10 cellular contexts compared by ENCODE assay signal in genomic region chr2:174595904-174596397, GRCh38. TPM values are rescaled to one million over a fixed set of nuclear protein-coding genes. Genes with fewer than 3 reads are reported as not detected.
DNase-seq lines count a peak whose midpoint lies in the region; ATAC-seq, FAIRE-seq and TF ChIP-seq lines count a peak whose summit lies in the region.
"Had no signal": no experiment of that assay in that cellular context is flagged by ENCODE, and none has a peak within 500 bp of the region (broad histone marks: within the 10 kb centered on the region; RNA-seq: fewer than 3 reads in every experiment).

No MANE protein-coding gene starts in this region.

- peak overlapping the region; percentile 69 for H3K9ac ChIP-seq in Karpas-422 (ENCODE audit: low read length)
- no peak overlapping the region for H3K9ac ChIP-seq in K562 (ENCODE audit: insufficient read depth in 1 of 2, low read depth in 2 of 2, low read length in 2 of 2)

- H2AFZ ChIP-seq in Karpas-422 (ENCODE audit: low read length) (no peak overlapping the region), K562 (ENCODE audit: low read depth, low read length) (no peak overlapping the region)

- peaks cover 60% of the 10 kb centered on the region for H3K79me2 ChIP-seq in Karpas-422 (ENCODE audit: low read length)
- no peaks in the 10 kb centered on the region for H3K79me2 ChIP-seq in K562 (ENCODE audit: control insufficient read depth, insufficient read depth, low read length)

- H3K27me3 ChIP-seq in CD8-positive, alpha-beta T cell (ENCODE audit: insufficient read depth, low read length) = no peaks in the 10 kb centered on the region
- no peaks in the 10 kb centered on the region for H3K27me3 ChIP-seq in Karpas-422 (ENCODE audit: low read length)
- H3K27me3 ChIP-seq in K562 (ENCODE audit: control insufficient read depth in 2 of 2, insufficient read depth in 2 of 2, low read length in 2 of 2) = no peaks in the 10 kb centered on the region

- no peak for TF ChIP-seq EP300 in K562 (IDR thresholded peaks at IDR 0.05; ENCODE audit: low read length)

- no peak for ATAC-seq in CD8-positive, alpha-beta T cell
- no peak for ATAC-seq in K562
- no peak for ATAC-seq in GM18502 (IDR thresholded peaks at IDR 0.05; ENCODE audit: poor library complexity, unreplicated experiment)

- H3K27me3 Mint-ChIP-seq in CD8-positive, alpha-beta T cell (ENCODE audit: low read depth) = no peaks in the 10 kb centered on the region
- no peaks in the 10 kb centered on the region for H3K27me3 Mint-ChIP-seq in osteocyte (ENCODE audit: unreplicated experiment)
- H3K27me3 Mint-ChIP-seq: brain had no signal

- H3K4me1 ChIP-seq in CD8-positive, alpha-beta T cell (ENCODE audit: insufficient read depth, low read length) = peaks cover 48% of the 10 kb centered on the region
- H3K4me1 ChIP-seq in Karpas-422 (ENCODE audit: low read length) (peaks cover 98% of the 10 kb centered on the region), K562 (replicated peaks in 1 of 2; ENCODE audit: control insufficient read depth in 2 of 2, insufficient read depth in 2 of 2, low read length in 2 of 2) (peaks cover 0 to 5% of the 10 kb centered on the region in 2 experiments; a peak in 3 of 5 replicates)

- H3K4me1 Mint-ChIP-seq in CD8-positive, alpha-beta T cell (ENCODE audit: low read depth) = peaks cover 60% of the 10 kb centered on the region
- H3K4me1 Mint-ChIP-seq in osteocyte (ENCODE audit: unreplicated experiment) = peaks cover 57% of the 10 kb centered on the region

- TF ChIP-seq CTCF in CD8-positive, alpha-beta T cell (IDR thresholded peaks at IDR 0.05) = no peak
- TF ChIP-seq CTCF in K562 (IDR thresholded peaks at IDR 0.05 in 2 of 3, conservative IDR thresholded peaks at IDR 0.05 in 1 of 3; ENCODE audit: insufficient read depth in 2 of 3, low read depth in 1 of 3, low read length in 3 of 3) = no peak
- TF ChIP-seq CTCF in osteocyte (IDR thresholded peaks at IDR 0.05) = no peak
- no peak for TF ChIP-seq CTCF in foreskin fibroblast (IDR thresholded peaks at IDR 0.05; ENCODE audit: low read depth, low read length)

- H3K36me3 Mint-ChIP-seq in CD8-positive, alpha-beta T cell = peaks cover 39% of the 10 kb centered on the region
- H3K36me3 Mint-ChIP-seq in osteocyte (ENCODE audit: unreplicated experiment) = no peaks in the 10 kb centered on the region
- H3K36me3 Mint-ChIP-seq: brain had no signal

- H3K4me2 ChIP-seq in Karpas-422 (ENCODE audit: low read depth, low read length, poor library complexity, severe bottlenecking) (peak overlapping the region; percentile 75), K562 (ENCODE audit: insufficient read depth, low read length) (no peak overlapping the region)

- DNase-seq in CD8-positive, alpha-beta T cell = no peak
- DNase-seq in Karpas-422 (peak; percentile 63), K562 (ENCODE audit: extremely low read depth in 1 of 4, low spot score in 3 of 4) (no peak), osteocyte (ENCODE audit: extremely low spot score, unreplicated experiment) (no peak), DMS153 treated with DMSO at 0.1 percent for 48 hours (lab: John Stamatoyannopoulos, UW; ENCODE audit: unreplicated experiment) (no peak), NCI-H2196 (lab: John Stamatoyannopoulos, UW; ENCODE audit: unreplicated experiment) (no peak), foreskin fibroblast (no peak)
- DNase-seq: NCI-H1930 had no signal

- TF ChIP-seq POLR2A in K562 (conservative IDR thresholded peaks at IDR 0.05) = no peak

- H3K9me1 ChIP-seq in K562 (ENCODE audit: control insufficient read depth, insufficient read depth, low read length) = no peaks in the 10 kb centered on the region

- FAIRE-seq in K562 (lab: Jason Lieb, UNC) = peak; percentile 48

- H3K27ac Mint-ChIP-seq in CD8-positive, alpha-beta T cell = peak overlapping the region; percentile 98
- peak overlapping the region; percentile 54 for H3K27ac Mint-ChIP-seq in osteocyte (ENCODE audit: unreplicated experiment)
- H3K27ac Mint-ChIP-seq: brain had no signal

- intact Hi-C loops in CD8-positive, alpha-beta T cell (cut with DNase I, micrococcal nuclease) = loop anchor here (5.0 to 10.0 kb wide), 4 partner anchors 109 to 1409 kb away; partner anchors contain the start of genes SP3 (in 2 of the 2), GPR155 (in 1 of the 2) and LNPK (in 1 of the 2)
- intact Hi-C loops in K562 (cut with micrococcal nuclease) = loop anchor here (2.0 kb wide), 1 partner anchor 17 kb away; no protein-coding TSS in a partner anchor

- H4K20me1 ChIP-seq in Karpas-422 (ENCODE audit: insufficient read depth, low read depth, low read length) = no peaks in the 10 kb centered on the region
- no peaks in the 10 kb centered on the region for H4K20me1 ChIP-seq in K562 (replicated peaks; ENCODE audit: control insufficient read depth, insufficient read depth, low read length)

- H3K9me3 Mint-ChIP-seq in CD8-positive, alpha-beta T cell = no peaks in the 10 kb centered on the region
- H3K9me3 Mint-ChIP-seq in osteocyte (ENCODE audit: unreplicated experiment) = no peaks in the 10 kb centered on the region
- H3K9me3 Mint-ChIP-seq: brain had no signal

- H3K4me3 ChIP-seq in CD8-positive, alpha-beta T cell (ENCODE audit: low read depth, low read length) = peak overlapping the region; percentile 59
- H3K4me3 ChIP-seq in Karpas-422 (ENCODE audit: low read length) = peak overlapping the region; percentile 53
- no peak overlapping the region for H3K4me3 ChIP-seq in K562
- no peak overlapping the region for H3K4me3 ChIP-seq in foreskin fibroblast (ENCODE audit: low read depth in 1 of 2, low read length in 2 of 2)

- no peaks in the 10 kb centered on the region for H3K9me2 ChIP-seq in Karpas-422 (replicated peaks; ENCODE audit: insufficient read depth, low read length)

- H3K27ac ChIP-seq in CD8-positive, alpha-beta T cell (ENCODE audit: low read depth, low read length) = peak overlapping the region; percentile 86
- H3K27ac ChIP-seq in Karpas-422 (ENCODE audit: low read length) = peak overlapping the region; percentile 99
- no peak overlapping the region for H3K27ac ChIP-seq in K562 (ENCODE audit: extremely low read depth, low read depth, low read length)

- H3K36me3 ChIP-seq in CD8-positive, alpha-beta T cell (ENCODE audit: insufficient read depth, low read length) = peaks cover 3% of the 10 kb centered on the region
- H3K36me3 ChIP-seq in Karpas-422 (ENCODE audit: insufficient read depth, low read length) (0 out of 2 replicates have a peak, but pooled peaks cover 6% of the 10 kb centered on the region), K562 (ENCODE audit: control insufficient read depth, insufficient read depth, low read length) (no peaks in the 10 kb centered on the region)

- CTCF ChIA-PET in CD8-positive, alpha-beta T cell (lab: Charles Lee) = interaction anchor here (1.0 to 22.2 kb wide), 8 partner anchors 9 to 133 kb away, joined by 3 to 289 read pairs (median 7); no protein-coding TSS in a partner anchor
- CTCF ChIA-PET in K562 (lab: Yijun Ruan, JAX; ENCODE audit: low intra/inter-chr PET ratio) = no interaction called here

- in situ Hi-C loops in K562 (cut with MboI) = no loop called here

- no peaks in the 10 kb centered on the region for H3K9me3 ChIP-seq in CD8-positive, alpha-beta T cell (ENCODE audit: low read length)
- H3K9me3 ChIP-seq in Karpas-422 (ENCODE audit: low read length) (no peaks in the 10 kb centered on the region), K562 (replicated peaks; ENCODE audit: control insufficient read depth, insufficient read depth, low read depth, low read length) (no peaks in the 10 kb centered on the region)

- POLR2A ChIA-PET in CD8-positive, alpha-beta T cell (lab: Charles Lee) = interaction anchor here (0.8 to 4.2 kb wide), 7 partner anchors 10 to 110 kb away, joined by 3 to 18 read pairs (median 7); partner anchors contain the start of gene GPR155
- POLR2A ChIA-PET in K562 (lab: Yijun Ruan, JAX) = interaction anchor here (1.2 kb wide), 1 partner anchor 15 kb away, joined by 3 read pairs; no protein-coding TSS in a partner anchor

- H3K4me3 Mint-ChIP-seq in CD8-positive, alpha-beta T cell = peak overlapping the region; percentile 97
- no peak overlapping the region for H3K4me3 Mint-ChIP-seq in osteocyte (ENCODE audit: unreplicated experiment)
- H3K4me3 Mint-ChIP-seq: brain had no signal

- 19% methylated on average over 2 of the region's 2 CpGs for WGBS in K562 (ENCODE audit: insufficient coverage, low coverage, missing lambda C conversion rate)

- TF ChIP-seq RAD21 in K562 (CRISPR knock-in tag; conservative IDR thresholded peaks at IDR 0.05 in 1 of 2, IDR thresholded peaks at IDR 0.05 in 1 of 2) = no peak

- no TSS peak for BruUV-seq in K562 (replicated peaks; lab: Mats Ljungman, UMichigan)

TF ChIP-seq in K562, 482 proteins besides CTCF, POLR2A, EP300 and RAD21:
- TF ChIP-seq CBFB (CRISPR knock-in tag; IDR thresholded peaks at IDR 0.05) (no peak), HMG20B (CRISPR knock-in tag; IDR thresholded peaks at IDR 0.05) (no peak)

RNA-seq across cellular contexts. Expression of gene WIPF1, which starts 1.7 kb away (rescaled TPM):
- total RNA-seq in CD8-positive, alpha-beta T cell = 100 to 1,000 TPM; 275 to 282 TPM
- total RNA-seq in Karpas-422 (2014; rRNA removed; shearing (Covaris generic); ENCODE audit: low replicate concordance) = 46.8 and 62.6 TPM in 2 replicates
- 1.3 and 2.3 TPM in 2 replicates for total RNA-seq in K562 (2011; cell fraction: chromatin; rRNA removed; ENCODE audit: low replicate concordance)
- total RNA-seq in K562 (2011; cell fraction: nucleolus; rRNA removed) = 0.33 and 0.39 TPM in 2 replicates
- 0.95 and 1.4 TPM in 2 replicates for total RNA-seq in K562 (2011; cell fraction: nucleoplasm; rRNA removed)
- 0.49 and 2.4 TPM in 2 replicates for total RNA-seq in K562 (2014; rRNA removed)
- total RNA-seq in K562 (2014; rRNA removed; fragmentation: Illumina TruSeq; extraction: Trizol) = 2.4 TPM in 2 replicates
- total RNA-seq in K562 (2015; rRNA removed; fragmentation: Illumina TruSeq; extraction: Trizol) = 4.9 and 5.8 TPM in 2 replicates
- total RNA-seq in K562 (2021) = 3.8 and 4.9 TPM in 2 replicates
- 0.54 and 3.7 TPM in 2 replicates for polyA plus RNA-seq in K562 (2011; rRNA removed)
- polyA plus RNA-seq in K562 (2011; cell fraction: cytosol; rRNA removed) = 0.42 and 2.4 TPM in 2 replicates
- 0.75 and 3.5 TPM in 2 replicates for polyA plus RNA-seq in K562 (2011; cell fraction: nucleus; rRNA removed)
- 6.6 and 14.1 TPM in 2 replicates for polyA plus RNA-seq in K562 (2012)
- polyA plus RNA-seq in K562 (2014; fragmentation: Illumina TruSeq; extraction: Trizol) = 3.0 and 3.6 TPM in 2 replicates
- under 1 TPM; 0.61 to 0.92 TPM for polyA plus RNA-seq in K562 (2014; fragmentation: Nextera tagmentation; extraction: Ambion mirVana)
- polyA plus RNA-seq in K562 (2014; rRNA removed) = 1.8 and 2.5 TPM in 2 replicates
- polyA minus RNA-seq in K562 (2011; rRNA and poly(A)+ RNA removed) = 0.32 and 4.6 TPM in 2 replicates
- polyA minus RNA-seq in K562 (2011; cell fraction: cytosol; rRNA and poly(A)+ RNA removed) = 0.48 and 2.4 TPM in 2 replicates
- 0.27 and 5.9 TPM in 2 replicates for polyA minus RNA-seq in K562 (2011; cell fraction: nucleus; rRNA and poly(A)+ RNA removed)
- total RNA-seq in osteocyte = 57.7 and 60.1 TPM in 2 replicates

Comparison
In these comparisons a context has a peak if more than half of its experiments do, and no peak if none do; other contexts are left out.
1. H3K4me3 ChIP-seq: peak in CD8-positive, alpha-beta T cell (single experiment) and Karpas-422 (single experiment); none in K562 (single experiment) and foreskin fibroblast (0 of 2).